Comparison of ENCODE assay signal across 27 cellular contexts in genomic region chr4:9997881-9998280, GRCh38.
"Had no signal": no experiment of that assay in that cellular context is flagged by ENCODE, and none has a peak within 500 bp of the region (broad histone marks: within the 10 kb centered on the region; RNA-seq: fewer than 3 reads in every experiment).

No MANE protein-coding gene starts in this region.

- H3K27me3 ChIP-seq: colonic mucosa, heart left ventricle, neutrophil, right atrium auricular region, suprapubic skin, tibial artery had no signal

- H3K36me3 ChIP-seq: colonic mucosa, heart left ventricle, neutrophil, right atrium auricular region, WERI-Rb-1 had no signal

- H3K4me3 Mint-ChIP-seq: activated T-cell treated with anti-CD3 and anti-CD28 coated beads, Interleukin-2, amount 50 U/mL, for 24 hours; effector memory CD8-positive, alpha-beta T cell; immature natural killer cell; nephron progenitor cell; stimulated activated naive B cell treated with anti-CD40 and anti-IgM and Interleukin-4, amounts not matched to agents 10 μg/mL and 1 μg/mL and 100 μg/mL, for 72 hours; T-helper 17 cell had no signal

- H3K9me3 Mint-ChIP-seq: activated T-cell treated with anti-CD3 and anti-CD28 coated beads, Interleukin-2, amount 50 U/mL, for 24 hours; effector memory CD8-positive, alpha-beta T cell; immature natural killer cell; nephron progenitor cell; stimulated activated naive B cell treated with anti-CD40 and anti-IgM and Interleukin-4, amounts not matched to agents 10 μg/mL and 1 μg/mL and 100 μg/mL, for 72 hours had no signal

- H3K27ac Mint-ChIP-seq: activated T-cell treated with anti-CD3 and anti-CD28 coated beads, Interleukin-2, amount 50 U/mL, for 24 hours; effector memory CD8-positive, alpha-beta T cell; immature natural killer cell; nephron progenitor cell; progenitor cell of endocrine pancreas; stimulated activated naive B cell treated with anti-CD40 and anti-IgM and Interleukin-4, amounts not matched to agents 10 μg/mL and 1 μg/mL and 100 μg/mL, for 72 hours; T-helper 17 cell had no signal

- H3K4me3 ChIP-seq: colonic mucosa, heart left ventricle, right atrium auricular region, suprapubic skin, tibial artery had no signal

- H3K4me1 ChIP-seq: heart left ventricle, right atrium auricular region, tibial artery had no signal

- H3K9me3 ChIP-seq: colonic mucosa, heart left ventricle, neutrophil, right atrium auricular region, suprapubic skin, tibial artery had no signal

- DNase-seq: activated CD4-positive, alpha-beta T cell treated with anti-CD3 and anti-CD28 coated beads for 48 hours; activated CD4-positive, alpha-beta T cell treated with anti-CD3 and anti-CD28 coated beads, Interleukin-2, amount 50 U/mL, for 48 hours; activated CD8-positive, alpha-beta memory T cell treated with anti-CD3 and anti-CD28 coated beads for 24 hours; activated gamma-delta T cell treated with Interleukin-2 at 50 U/mL for 16 hours; activated naive CD4-positive, alpha-beta T cell treated with anti-CD3 and anti-CD28 coated beads, Interleukin-2, amount 50 U/mL, for 16 hours; activated T-cell treated with anti-CD3 and anti-CD28 coated beads, Interleukin-2, amount 50 U/mL, for 24 hours; amniotic stem cell; colonic mucosa; effector memory CD8-positive, alpha-beta T cell; heart left ventricle; hypothalamus; immature natural killer cell; kidney glomerular epithelial cell; left ventricle myocardium superior; nephron progenitor cell; stimulated activated CD4-positive, alpha-beta T cell treated with anti-CD3 and anti-CD28 coated beads, Interleukin-15, amount 100 ng/mL, for 24 hours; stimulated activated CD4-positive, alpha-beta T cell treated with anti-CD3 and anti-CD28 coated beads, Interleukin-2, amount 100 ng/mL, for 24 hours; stimulated activated naive B cell treated with anti-CD40 and anti-IgM and Interleukin-4, amounts not matched to agents 10 μg/mL and 1 μg/mL and 100 μg/mL, for 72 hours; T-helper 17 cell; T1000; tibial artery; WERI-Rb-1 had no signal

- H3K4me1 Mint-ChIP-seq: nephron progenitor cell; stimulated activated naive B cell treated with anti-CD40 and anti-IgM and Interleukin-4, amounts not matched to agents 10 μg/mL and 1 μg/mL and 100 μg/mL, for 72 hours had no signal

- H3K36me3 Mint-ChIP-seq: stimulated activated naive B cell treated with anti-CD40 and anti-IgM and Interleukin-4, amounts not matched to agents 10 μg/mL and 1 μg/mL and 100 μg/mL, for 72 hours had no signal

- H3K27ac ChIP-seq: colonic mucosa, heart left ventricle, neutrophil, right atrium auricular region, suprapubic skin, tibial artery, WERI-Rb-1 had no signal

- ATAC-seq: activated CD4-positive, CD25-positive, alpha-beta regulatory T cell treated with anti-CD3 and anti-CD28 coated beads, Interleukin-2, amount 50 U/mL, for 24 hours; effector memory CD8-positive, alpha-beta T cell; left ventricle myocardium superior; stimulated activated naive B cell treated with anti-CD40 and anti-IgM and Interleukin-4, amounts not matched to agents 10 μg/mL and 1 μg/mL and 100 μg/mL, for 72 hours; T-helper 17 cell had no signal

- H3K27me3 Mint-ChIP-seq: activated T-cell treated with anti-CD3 and anti-CD28 coated beads, Interleukin-2, amount 50 U/mL, for 24 hours; effector memory CD8-positive, alpha-beta T cell; progenitor cell of endocrine pancreas; T-helper 17 cell had no signal
